8 cellular contexts compared by ENCODE assay signal in the genomic region with DNA sequence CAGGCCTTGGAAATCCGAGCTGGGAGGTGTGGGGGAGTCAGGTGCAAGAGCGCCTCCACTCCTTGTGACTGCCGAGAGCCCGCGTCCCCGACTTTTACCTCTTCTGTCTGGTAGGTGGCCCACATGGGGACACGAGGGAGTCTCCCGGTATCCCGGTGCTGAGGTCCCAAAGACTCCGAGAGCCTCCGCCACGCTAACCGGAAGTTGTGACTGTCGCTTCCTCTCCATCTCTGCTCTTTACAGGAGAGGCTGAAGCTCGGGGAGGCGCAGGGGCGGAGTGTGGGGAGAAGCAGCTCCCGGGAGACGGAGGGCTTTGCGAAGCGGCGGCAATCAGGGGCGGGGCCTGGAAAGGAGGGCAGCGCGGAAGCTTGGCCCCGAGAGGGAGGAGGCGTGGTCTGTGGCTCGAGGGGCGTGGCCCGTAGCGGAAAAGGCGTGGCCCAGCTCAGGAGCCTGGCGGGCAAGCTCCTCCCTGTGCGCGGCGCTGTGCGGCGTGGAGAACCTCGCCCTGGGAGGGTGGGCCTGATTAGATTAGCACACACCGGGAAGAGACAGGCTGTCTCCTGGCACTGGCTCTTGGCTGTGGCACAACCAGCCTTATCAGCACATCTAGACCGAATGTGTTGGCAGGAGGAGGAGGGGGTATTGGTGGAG.
DNase-seq lines count a peak whose midpoint lies in the region; ATAC-seq and TF ChIP-seq lines count a peak whose summit lies in the region.

No MANE protein-coding gene starts in this region.

- H3K4me3 ChIP-seq in MG63 (peak overlapping the region; percentile 61), endodermal cell (ENCODE audit: low read length) (no peak overlapping the region), MM.1S (ENCODE audit: low read length) (no peak overlapping the region)

- peaks cover 43% of the 10 kb centered on the region for H3K4me1 Mint-ChIP-seq in endodermal cell

- H3F3A ChIP-seq in MM.1S (ENCODE audit: insufficient read depth, low read length): no peaks in the 10 kb centered on the region

- ATAC-seq in HG03097 (IDR thresholded peaks at IDR 0.05; ENCODE audit: low FRiP score, unreplicated experiment): no peak
- no peak for ATAC-seq in HG03280 (IDR thresholded peaks at IDR 0.05; ENCODE audit: unreplicated experiment)
- ATAC-seq in GM21737 (IDR thresholded peaks at IDR 0.05; ENCODE audit: unreplicated experiment): no peak

- peak overlapping the region; percentile 87 for H3K27ac Mint-ChIP-seq in endodermal cell

- no peaks in the 10 kb centered on the region for H3K27me3 ChIP-seq in MG63
- no peaks in the 10 kb centered on the region for H3K27me3 ChIP-seq in endodermal cell (ENCODE audit: control insufficient read depth, insufficient read depth, low read length, poor library complexity, severe bottlenecking)
- H3K27me3 ChIP-seq in MM.1S (replicated peaks; ENCODE audit: insufficient read depth, low read length): no peaks in the 10 kb centered on the region

- H3K79me2 ChIP-seq in MM.1S (ENCODE audit: low read length): no peaks in the 10 kb centered on the region

- H3K9me2 ChIP-seq in MM.1S (replicated peaks; ENCODE audit: insufficient read depth, low read length): no peaks in the 10 kb centered on the region

- H3K4me1 ChIP-seq in endodermal cell (ENCODE audit: control insufficient read depth, insufficient read depth, low read length) (peaks cover 10% of the 10 kb centered on the region), MM.1S (ENCODE audit: low read length) (no peaks in the 10 kb centered on the region)

- TF ChIP-seq CTCF in 22Rv1 (IDR thresholded peaks at IDR 0.05) (peak; percentile 34; the same call in 1 of the 2 replicates), endodermal cell (conservative IDR thresholded peaks at IDR 0.05) (no peak), MM.1S (IDR thresholded peaks at IDR 0.05; ENCODE audit: low read length) (no peak)

- H3K27me3 Mint-ChIP-seq in endodermal cell (ENCODE audit: insufficient read depth): no peaks in the 10 kb centered on the region

- peak overlapping the region; percentile 95 for H3K27ac ChIP-seq in 22Rv1
- no peak overlapping the region for H3K27ac ChIP-seq in endodermal cell (ENCODE audit: low read depth, low read length)
- H3K27ac ChIP-seq in MM.1S (ENCODE audit: low read length): no peak overlapping the region

- 95 to 97% methylated on average over 30 to 41 of the region's 41 CpGs for WGBS in endodermal cell (ENCODE audit: insufficient coverage in 1 of 2, insufficient read length in 1 of 2), 2 experiments

- H3K4me3 Mint-ChIP-seq in endodermal cell: peak overlapping the region; percentile 69

- H3K36me3 Mint-ChIP-seq in endodermal cell (ENCODE audit: low read depth): peaks cover 49% of the 10 kb centered on the region

- H3K4me2 ChIP-seq in MM.1S (ENCODE audit: low read depth, low read length): no peak overlapping the region

- H3K9ac ChIP-seq in endodermal cell (ENCODE audit: extremely low read depth, low read length, poor library complexity, severe bottlenecking) (no peak overlapping the region), MM.1S (ENCODE audit: low read length) (no peak overlapping the region)

- no peaks in the 10 kb centered on the region for H3K36me3 ChIP-seq in MG63
- H3K36me3 ChIP-seq in endodermal cell (ENCODE audit: control insufficient read depth, insufficient read depth, low read length): peaks cover 21% of the 10 kb centered on the region
- no peaks in the 10 kb centered on the region for H3K36me3 ChIP-seq in MM.1S (replicated peaks; ENCODE audit: insufficient read depth, low read length)

- peak; percentile 96 for DNase-seq in MG63
- DNase-seq in endodermal cell: peak; percentile 88
- peak; percentile 22 for DNase-seq in medulla oblongata (ENCODE audit: extremely low spot score)
- no peak for DNase-seq in MM.1S

- peaks cover 22% of the 10 kb centered on the region for H3K9me3 Mint-ChIP-seq in endodermal cell

- H3K9me3 ChIP-seq in MG63 (no peaks in the 10 kb centered on the region), endodermal cell (ENCODE audit: control insufficient read depth, low read length) (peaks cover 16% of the 10 kb centered on the region), MM.1S (replicated peaks; ENCODE audit: insufficient read depth, low read length) (no peaks in the 10 kb centered on the region)

- no peaks in the 10 kb centered on the region for H4K20me1 ChIP-seq in MM.1S (ENCODE audit: insufficient read depth, low read length)

- H2AFZ ChIP-seq in MM.1S (ENCODE audit: low read length): no peak overlapping the region
